In the genomic region with DNA sequence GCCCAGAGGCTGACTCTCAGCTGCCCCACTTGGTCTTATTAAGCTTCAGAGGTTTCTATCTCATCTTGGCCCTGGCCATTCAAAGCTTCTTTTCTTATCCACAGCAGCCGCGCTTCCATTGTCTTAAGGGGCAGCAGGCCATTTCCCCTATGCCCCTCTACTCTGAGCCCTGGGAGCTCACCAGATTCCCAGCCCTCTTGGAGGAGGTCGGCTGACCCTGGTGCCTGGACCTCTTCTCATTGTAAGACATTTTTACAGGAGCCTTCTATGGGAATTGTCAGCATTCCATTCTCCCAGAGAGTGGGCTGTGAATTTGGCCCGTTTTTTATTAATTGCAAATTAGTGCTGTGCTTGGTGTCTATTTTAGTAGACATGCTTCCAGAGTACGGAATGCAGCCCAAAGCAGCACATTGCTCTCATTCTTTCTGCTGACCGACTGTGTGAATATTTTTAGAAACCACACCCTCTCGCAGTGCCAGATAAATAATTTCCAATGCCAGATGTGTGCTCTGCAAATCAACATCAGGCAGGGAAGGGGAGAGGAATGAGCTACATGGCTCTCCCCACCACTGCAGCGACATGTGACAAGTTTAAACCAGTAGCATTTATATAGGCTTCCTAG, we compare ENCODE assay signal across 1 cellular context.
TF ChIP-seq lines count a peak whose summit lies in the region.

No MANE protein-coding gene starts in this region.

TF ChIP-seq in A549, 52 proteins besides CTCF, POLR2A, EP300 and RAD21:
- TF ChIP-seq NFE2L2 (conservative IDR thresholded peaks at IDR 0.05; ENCODE audit: low read length) (no peak), ELK1 (IDR thresholded peaks at IDR 0.05; ENCODE audit: low read depth, low read length) (no peak), EHMT2 (IDR thresholded peaks at IDR 0.05; ENCODE audit: low read depth) (no peak), CHD4 (IDR thresholded peaks at IDR 0.05; ENCODE audit: borderline replicate concordance) (no peak), NR3C1 (IDR thresholded peaks at IDR 0.05) (no peak), ATOH8 (CRISPR knock-in tag; IDR thresholded peaks at IDR 0.05; ENCODE audit: low read depth) (no peak), MYC (IDR thresholded peaks at IDR 0.05; ENCODE audit: borderline replicate concordance, low read length) (no peak), SREBF2 (IDR thresholded peaks at IDR 0.05) (no peak), CHD2 (IDR thresholded peaks at IDR 0.05; ENCODE audit: low read length, partially characterized antibody) (no peak), KDM1A (IDR thresholded peaks at IDR 0.05; ENCODE audit: low read depth) (no peak), MAFK (IDR thresholded peaks at IDR 0.05; ENCODE audit: partially characterized antibody) (no peak)
- TF ChIP-seq, protein P1, sequence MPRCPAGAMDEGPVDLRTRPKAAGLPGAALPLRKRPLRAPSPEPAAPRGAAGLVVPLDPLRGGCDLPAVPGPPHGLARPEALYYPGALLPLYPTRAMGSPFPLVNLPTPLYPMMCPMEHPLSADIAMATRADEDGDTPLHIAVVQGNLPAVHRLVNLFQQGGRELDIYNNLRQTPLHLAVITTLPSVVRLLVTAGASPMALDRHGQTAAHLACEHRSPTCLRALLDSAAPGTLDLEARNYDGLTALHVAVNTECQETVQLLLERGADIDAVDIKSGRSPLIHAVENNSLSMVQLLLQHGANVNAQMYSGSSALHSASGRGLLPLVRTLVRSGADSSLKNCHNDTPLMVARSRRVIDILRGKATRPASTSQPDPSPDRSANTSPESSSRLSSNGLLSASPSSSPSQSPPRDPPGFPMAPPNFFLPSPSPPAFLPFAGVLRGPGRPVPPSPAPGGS (IDR thresholded peaks at IDR 0.05), result no peak
